In genomic region chr2:20313659-20314058, GRCh38 we compare ENCODE assay signal across 15 cellular contexts. TPM values are rescaled to one million over a fixed set of nuclear protein-coding genes. Genes with fewer than 3 reads are reported as not detected.
DNase-seq lines count a peak whose midpoint lies in the region; ATAC-seq and TF ChIP-seq lines count a peak whose summit lies in the region.
"Had no signal": no experiment of that assay in that cellular context is flagged by ENCODE, and none has a peak within 500 bp of the region (broad histone marks: within the 10 kb centered on the region; RNA-seq: fewer than 3 reads in every experiment).

No MANE protein-coding gene starts in this region.

- WGBS in aorta, 2 donors: 92 to 95% methylated on average over 3 of the region's 3 CpGs

- no peak overlapping the region for H3K4me3 ChIP-seq in fibroblast of mammary gland (ENCODE audit: control insufficient read depth, low read depth, low read length)
- H3K4me3 ChIP-seq in aorta (ENCODE audit: low read length in 2 of 2): no peak overlapping the region
- H3K4me3 ChIP-seq: uterus had no signal

- no peaks in the 10 kb centered on the region for H3K9me3 ChIP-seq in aorta (ENCODE audit: control insufficient read depth, low read length)
- H3K9me3 ChIP-seq: uterus had no signal

- peaks cover 2 to 5% of the 10 kb centered on the region in 2 donors for H3K36me3 ChIP-seq in aorta (ENCODE audit: control insufficient read depth in 1 of 2, insufficient read depth in 2 of 2, low read length in 1 of 2)
- H3K36me3 ChIP-seq: uterus had no signal

- no peak overlapping the region for H3K27ac ChIP-seq in aorta (ENCODE audit: low read depth in 1 of 2, low read length in 2 of 2)
- H3K27ac ChIP-seq: uterus had no signal

- intact Hi-C loops in aorta (cut with DNase I): no loop called here

- DNase-seq in A172 (ENCODE audit: low spot score): peak; percentile 25
- DNase-seq in EL: peak; percentile 45
- peak; percentile 19 for DNase-seq in RPMI7951 (ENCODE audit: low read depth)
- DNase-seq in fibroblast of mammary gland (ENCODE audit: low read depth): peak; percentile 45
- DNase-seq in aorta: no peak
- DNase-seq: activated gamma-delta T cell treated with Interleukin-2 at 50 U/mL for 16 hours; naive thymus-derived CD4-positive, alpha-beta T cell; NCI-H2029; NCI-H526 treated with DMSO at 0.1 percent for 48 hours; PC-3; stimulated activated CD4-positive, alpha-beta T cell treated with anti-CD3 and anti-CD28 coated beads, Interleukin-15, amount 100 ng/mL, for 24 hours; uterus had no signal

- ATAC-seq in HG03469 (IDR thresholded peaks at IDR 0.05; ENCODE audit: unreplicated experiment) (no peak), HG03159 (IDR thresholded peaks at IDR 0.05; ENCODE audit: unreplicated experiment) (no peak), GM18867 (IDR thresholded peaks at IDR 0.05; ENCODE audit: unreplicated experiment) (no peak), aorta (ENCODE audit: low FRiP score) (no peak)
- ATAC-seq: naive thymus-derived CD4-positive, alpha-beta T cell; PC-3 had no signal

- H3K4me1 ChIP-seq in aorta (ENCODE audit: control insufficient read depth in 1 of 2, insufficient read depth in 2 of 2, low read length in 2 of 2): peaks cover 0 to 2% of the 10 kb centered on the region in 2 donors
- H3K4me1 ChIP-seq: uterus had no signal

- TF ChIP-seq CTCF in fibroblast of mammary gland (conservative IDR thresholded peaks at IDR 0.05; ENCODE audit: control insufficient read depth, insufficient read depth, low read depth, low read length): no peak

- no peaks in the 10 kb centered on the region for H3K27me3 ChIP-seq in aorta (ENCODE audit: control insufficient read depth in 1 of 2, insufficient read depth in 2 of 2, low read length in 1 of 2)
- H3K27me3 ChIP-seq: uterus had no signal

RNA-seq across cellular contexts. Expression of gene PUM2, which starts 37.0 kb away (rescaled TPM):
- 19.4 and 19.7 TPM in 2 replicates for total RNA-seq in A172 (2014; rRNA removed; shearing (Covaris generic))
- total RNA-seq in RPMI7951 (2014; rRNA removed; shearing (Covaris generic)): 24.9 and 25.0 TPM in 2 replicates
- 100 to 1,000 TPM in 1 of 2 donors, 10 to 100 TPM in 1; 91.5 to 104 TPM for total RNA-seq in aorta
- 10 to 100 TPM; 21.3 to 23.0 TPM for polyA plus RNA-seq in aorta

Comparison
In these comparisons a context has a peak if more than half of its experiments do, and no peak if none do; other contexts are left out.
1. DNase-seq: peak in A172 (single experiment), EL (single experiment), RPMI7951 (single experiment) and fibroblast of mammary gland (single experiment); none in aorta (0 of 2).